14 cellular contexts compared by ENCODE assay signal in the genomic region with DNA sequence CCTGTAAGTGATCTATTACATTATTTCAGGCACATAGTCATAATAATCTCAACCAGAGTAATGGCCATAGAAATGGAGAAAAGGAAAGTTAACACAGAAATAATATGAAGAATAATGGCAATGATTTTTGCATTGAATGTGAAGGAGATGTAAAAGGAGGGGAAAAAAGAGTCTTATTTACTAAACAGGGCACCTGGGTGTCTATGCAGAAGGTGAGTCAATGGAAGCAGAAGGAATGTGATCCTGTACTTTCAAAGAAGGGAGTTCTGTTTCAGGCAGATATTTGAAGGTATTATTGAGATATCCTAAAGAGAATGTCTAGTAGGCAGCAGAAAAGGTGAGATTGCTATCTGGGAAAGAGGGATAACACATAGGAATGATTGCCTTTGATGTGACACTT.
DNase-seq lines count a peak whose midpoint lies in the region; ATAC-seq and TF ChIP-seq lines count a peak whose summit lies in the region.
"Had no signal": no experiment of that assay in that cellular context is flagged by ENCODE, and none has a peak within 500 bp of the region (broad histone marks: within the 10 kb centered on the region; RNA-seq: fewer than 3 reads in every experiment).

No MANE protein-coding gene starts in this region.

- H3K36me3 Mint-ChIP-seq in activated CD8-positive, alpha-beta memory T cell treated with anti-CD3 and anti-CD28 coated beads, Interleukin-2, amount 10 ng/mL, durations not matched to agents 7 days and 5 days = no peaks in the 10 kb centered on the region
- H3K36me3 Mint-ChIP-seq in activated T-helper 17 cell treated with anti-CD3 and anti-CD28 coated beads, Interleukin-2, amount 50 U/mL, for 72 hours (ENCODE audit: low read depth) = peaks cover 48% of the 10 kb centered on the region

- H3K27ac Mint-ChIP-seq in activated CD8-positive, alpha-beta memory T cell treated with anti-CD3 and anti-CD28 coated beads, Interleukin-2, amount 10 ng/mL, durations not matched to agents 7 days and 5 days = peak overlapping the region; percentile 90
- H3K27ac Mint-ChIP-seq in activated T-helper 17 cell treated with anti-CD3 and anti-CD28 coated beads, Interleukin-2, amount 50 U/mL, for 72 hours = peak overlapping the region; percentile 97

- ATAC-seq in activated CD8-positive, alpha-beta memory T cell treated with anti-CD3 and anti-CD28 coated beads, Interleukin-2, amount 10 ng/mL, durations not matched to agents 7 days and 5 days = no peak
- ATAC-seq in activated T-helper 17 cell treated with anti-CD3 and anti-CD28 coated beads, Interleukin-2, amount 50 U/mL, for 72 hours (replicated peaks) = no peak
- no peak for ATAC-seq in Right ventricle myocardium superior (ENCODE audit: poor library complexity)

- H3K4me1 ChIP-seq in fibroblast of lung (ENCODE audit: control insufficient read depth, extremely low read depth, insufficient read depth, low read length) (no peaks in the 10 kb centered on the region), suprapubic skin (no peaks in the 10 kb centered on the region)

- H3K4me3 Mint-ChIP-seq in activated CD8-positive, alpha-beta memory T cell treated with anti-CD3 and anti-CD28 coated beads, Interleukin-2, amount 10 ng/mL, durations not matched to agents 7 days and 5 days = peak overlapping the region; percentile 79
- H3K4me3 Mint-ChIP-seq in activated T-helper 17 cell treated with anti-CD3 and anti-CD28 coated beads, Interleukin-2, amount 50 U/mL, for 72 hours = peak overlapping the region; percentile 95

- H2AFZ ChIP-seq in fibroblast of lung (ENCODE audit: low read length) = no peak overlapping the region

- H3K27me3 Mint-ChIP-seq in activated CD8-positive, alpha-beta memory T cell treated with anti-CD3 and anti-CD28 coated beads, Interleukin-2, amount 10 ng/mL, durations not matched to agents 7 days and 5 days = no peaks in the 10 kb centered on the region
- no peaks in the 10 kb centered on the region for H3K27me3 Mint-ChIP-seq in activated T-helper 17 cell treated with anti-CD3 and anti-CD28 coated beads, Interleukin-2, amount 50 U/mL, for 72 hours

- H3K9ac ChIP-seq in fibroblast of lung (ENCODE audit: insufficient read depth, low read length) = no peak overlapping the region

- H3K4me1 Mint-ChIP-seq in activated CD8-positive, alpha-beta memory T cell treated with anti-CD3 and anti-CD28 coated beads, Interleukin-2, amount 10 ng/mL, durations not matched to agents 7 days and 5 days = peaks cover 33% of the 10 kb centered on the region
- peaks cover 34% of the 10 kb centered on the region for H3K4me1 Mint-ChIP-seq in activated T-helper 17 cell treated with anti-CD3 and anti-CD28 coated beads, Interleukin-2, amount 50 U/mL, for 72 hours

- TF ChIP-seq CTCF in fibroblast of lung (conservative IDR thresholded peaks at IDR 0.05 in 1 of 2, IDR thresholded peaks at IDR 0.05 in 1 of 2; ENCODE audit: low read depth in 1 of 2, low read length in 2 of 2) = no peak
- TF ChIP-seq CTCF in suprapubic skin (IDR thresholded peaks at IDR 0.05) = no peak

- H3K9me3 ChIP-seq in fibroblast of lung (ENCODE audit: control insufficient read depth, insufficient read depth, low read depth, low read length) = no peaks in the 10 kb centered on the region
- no peaks in the 10 kb centered on the region for H3K9me3 ChIP-seq in suprapubic skin
- H3K9me3 ChIP-seq: left ventricle myocardium inferior had no signal

- no peak for TF ChIP-seq POLR2A in suprapubic skin (IDR thresholded peaks at IDR 0.05)

- intact Hi-C loops in Right ventricle myocardium superior (cut with DNase I) = no loop called here

- no peak for DNase-seq in activated CD8-positive, alpha-beta memory T cell treated with anti-CD3 and anti-CD28 coated beads, Interleukin-2, amount 10 ng/mL, durations not matched to agents 7 days and 5 days
- no peak for DNase-seq in activated CD8-positive, alpha-beta memory T cell treated with anti-CD3 and anti-CD28 coated beads, Interleukin-2, amount 50 U/mL, for 48 hours
- DNase-seq in fibroblast of lung (ENCODE audit: low read depth in 2 of 2) = no peak
- no peak for DNase-seq in suprapubic skin (ENCODE audit: low spot score in 2 of 2)
- no peak for DNase-seq in HCEC 1CT
- no peak for DNase-seq in NCI-H1436 treated with DMSO at 0.1 percent for 48 hours (lab: John Stamatoyannopoulos, UW)
- DNase-seq in Right ventricle myocardium superior = no peak
- DNase-seq: ACHN; H7; left ventricle myocardium inferior; NCI-H1694 treated with DMSO at 0.1 percent for 48 hours; NCI-H524; stimulated activated naive CD4-positive, alpha-beta T cell treated with Interleukin-2 at 50 U/mL for 16 hours had no signal

- H3K27me3 ChIP-seq in fibroblast of lung (ENCODE audit: control insufficient read depth, insufficient read depth, low read length) = no peaks in the 10 kb centered on the region
- no peaks in the 10 kb centered on the region for H3K27me3 ChIP-seq in suprapubic skin

- no peak overlapping the region for H3K27ac ChIP-seq in fibroblast of lung (ENCODE audit: insufficient read depth, low read length)
- no peak overlapping the region for H3K27ac ChIP-seq in suprapubic skin
- H3K27ac ChIP-seq: left ventricle myocardium inferior had no signal

- H3K4me2 ChIP-seq in fibroblast of lung (ENCODE audit: extremely low read depth, insufficient read depth, low read length) = peak overlapping the region; percentile 60

- no peaks in the 10 kb centered on the region for H4K20me1 ChIP-seq in fibroblast of lung (ENCODE audit: control insufficient read depth, extremely low read depth, insufficient read depth, low read length)

- CTCF ChIA-PET in activated CD8-positive, alpha-beta memory T cell treated with anti-CD3 and anti-CD28 coated beads, Interleukin-2, amount 10 ng/mL, durations not matched to agents 7 days and 5 days (lab: Charles Lee) = interaction anchor here (1.4 to 3.3 kb wide), 2 partner anchors 127 to 211 kb away, joined by 3 to 26 read pairs; no protein-coding TSS in a partner anchor

- no peaks in the 10 kb centered on the region for H3K36me3 ChIP-seq in fibroblast of lung (ENCODE audit: control insufficient read depth, insufficient read depth, low read length)
- no peaks in the 10 kb centered on the region for H3K36me3 ChIP-seq in suprapubic skin
- H3K36me3 ChIP-seq: left ventricle myocardium inferior had no signal

- H3K4me3 ChIP-seq in fibroblast of lung (replicated peaks in 1 of 4; ENCODE audit: control extremely low read depth in 1 of 4, insufficient read depth in 1 of 4, low read depth in 3 of 4, low read length in 4 of 4) = no peak overlapping the region
- H3K4me3 ChIP-seq in suprapubic skin = peak overlapping the region; percentile 14
- H3K4me3 ChIP-seq: left ventricle myocardium inferior had no signal

- no peak for TF ChIP-seq EP300 in suprapubic skin (IDR thresholded peaks at IDR 0.05)

- H3K9me3 Mint-ChIP-seq in activated CD8-positive, alpha-beta memory T cell treated with anti-CD3 and anti-CD28 coated beads, Interleukin-2, amount 10 ng/mL, durations not matched to agents 7 days and 5 days (ENCODE audit: low read depth) = no peaks in the 10 kb centered on the region
- H3K9me3 Mint-ChIP-seq in activated T-helper 17 cell treated with anti-CD3 and anti-CD28 coated beads, Interleukin-2, amount 50 U/mL, for 72 hours = no peaks in the 10 kb centered on the region

- no peaks in the 10 kb centered on the region for H3K79me2 ChIP-seq in fibroblast of lung (ENCODE audit: control insufficient read depth, insufficient read depth, low read length)
